Comparison of ENCODE assay signal across 24 cellular contexts in genomic region chr10:75176736-75177135, GRCh38.
"Had no signal": no experiment of that assay in that cellular context is flagged by ENCODE, and none has a peak within 500 bp of the region (broad histone marks: within the 10 kb centered on the region; RNA-seq: fewer than 3 reads in every experiment).

No MANE protein-coding gene starts in this region.

- DNase-seq: activated CD4-positive, alpha-beta memory T cell treated with anti-CD3 and anti-CD28 coated beads for 36 hours; activated CD4-positive, alpha-beta T cell treated with anti-CD3 and anti-CD28 coated beads for 36 hours; activated CD4-positive, alpha-beta T cell treated with anti-CD3 and anti-CD28 coated beads, Interleukin-2, amount 10 ng/mL, durations not matched to agents 24 days and 14 days; activated CD4-positive, CD25-positive, alpha-beta regulatory T cell; activated CD4-positive, CD25-positive, alpha-beta regulatory T cell treated with anti-CD3 and anti-CD28 coated beads, Interleukin-2, amount 50 U/mL, for 72 hours; activated CD8-positive, alpha-beta memory T cell treated with anti-CD3 and anti-CD28 coated beads, Interleukin-2, amount 10 ng/mL, durations not matched to agents 7 days and 5 days; activated CD8-positive, alpha-beta memory T cell treated with anti-CD3 and anti-CD28 coated beads, Interleukin-2, amount 50 U/mL, for 4 hours; activated CD8-positive, alpha-beta T cell treated with anti-CD3 and anti-CD28 coated beads, Interleukin-2, amount 10 ng/mL, durations not matched to agents 7 days and 5 days; activated gamma-delta T cell; activated naive CD4-positive, alpha-beta T cell; activated naive CD4-positive, alpha-beta T cell treated with anti-CD3 and anti-CD28 coated beads, Interleukin-2, amount 10 ng/mL, durations not matched to agents 7 days and 5 days; activated naive CD8-positive, alpha-beta T cell treated with anti-CD3 and anti-CD28 coated beads, Interleukin-2, amount 10 ng/mL, durations not matched to agents 7 days and 5 days; activated T-cell treated with anti-CD3 and anti-CD28 coated beads, Interleukin-2, amount 50 U/mL, for 24 hours; activated T-cell treated with anti-CD3 and anti-CD28 coated beads, Interleukin-2, amount 50 U/mL, for 72 hours; body of pancreas; caudate nucleus; colonic mucosa; effector CD8-positive, alpha-beta T cell; esophagus squamous epithelium; foreskin melanocyte; T-helper 2 cell had no signal

- H3K4me3 ChIP-seq: body of pancreas, colonic mucosa, esophagus squamous epithelium, gastroesophageal sphincter had no signal

- H3K27ac Mint-ChIP-seq: activated CD4-positive, alpha-beta memory T cell treated with anti-CD3 and anti-CD28 coated beads for 36 hours; activated CD4-positive, alpha-beta T cell treated with anti-CD3 and anti-CD28 coated beads for 36 hours; activated CD4-positive, alpha-beta T cell treated with anti-CD3 and anti-CD28 coated beads, Interleukin-2, amount 10 ng/mL, durations not matched to agents 24 days and 14 days; activated CD8-positive, alpha-beta memory T cell treated with anti-CD3 and anti-CD28 coated beads, Interleukin-2, amount 10 ng/mL, durations not matched to agents 7 days and 5 days; activated CD8-positive, alpha-beta T cell treated with anti-CD3 and anti-CD28 coated beads, Interleukin-2, amount 10 ng/mL, durations not matched to agents 7 days and 5 days; activated naive CD4-positive, alpha-beta T cell treated with anti-CD3 and anti-CD28 coated beads, Interleukin-2, amount 10 ng/mL, durations not matched to agents 7 days and 5 days; activated naive CD8-positive, alpha-beta T cell treated with anti-CD3 and anti-CD28 coated beads, Interleukin-2, amount 10 ng/mL, durations not matched to agents 7 days and 5 days; activated T-cell treated with anti-CD3 and anti-CD28 coated beads, Interleukin-2, amount 50 U/mL, for 24 hours; activated T-cell treated with anti-CD3 and anti-CD28 coated beads, Interleukin-2, amount 50 U/mL, for 72 hours had no signal

- H3K36me3 ChIP-seq: colonic mucosa had no signal

- H3K27me3 Mint-ChIP-seq: activated CD4-positive, alpha-beta memory T cell treated with anti-CD3 and anti-CD28 coated beads for 36 hours; activated CD4-positive, alpha-beta T cell treated with anti-CD3 and anti-CD28 coated beads for 36 hours; activated CD4-positive, alpha-beta T cell treated with anti-CD3 and anti-CD28 coated beads, Interleukin-2, amount 10 ng/mL, durations not matched to agents 24 days and 14 days; activated CD8-positive, alpha-beta memory T cell treated with anti-CD3 and anti-CD28 coated beads, Interleukin-2, amount 10 ng/mL, durations not matched to agents 7 days and 5 days; activated naive CD4-positive, alpha-beta T cell treated with anti-CD3 and anti-CD28 coated beads, Interleukin-2, amount 10 ng/mL, durations not matched to agents 7 days and 5 days; activated naive CD8-positive, alpha-beta T cell treated with anti-CD3 and anti-CD28 coated beads, Interleukin-2, amount 10 ng/mL, durations not matched to agents 7 days and 5 days; activated T-cell treated with anti-CD3 and anti-CD28 coated beads, Interleukin-2, amount 50 U/mL, for 24 hours had no signal

- H3K4me1 ChIP-seq: body of pancreas had no signal

- H3K27ac ChIP-seq: body of pancreas, colonic mucosa, epithelial cell of prostate, esophagus squamous epithelium, gastroesophageal sphincter had no signal

- ATAC-seq: activated CD4-positive, alpha-beta T cell treated with anti-CD3 and anti-CD28 coated beads for 36 hours; activated CD8-positive, alpha-beta memory T cell treated with anti-CD3 and anti-CD28 coated beads, Interleukin-2, amount 10 ng/mL, durations not matched to agents 7 days and 5 days; activated CD8-positive, alpha-beta T cell treated with anti-CD3 and anti-CD28 coated beads, Interleukin-2, amount 10 ng/mL, durations not matched to agents 7 days and 5 days; activated naive CD4-positive, alpha-beta T cell treated with anti-CD3 and anti-CD28 coated beads, Interleukin-2, amount 50 U/mL, for 72 hours; activated T-cell treated with anti-CD3 and anti-CD28 coated beads, Interleukin-2, amount 50 U/mL, for 72 hours; body of pancreas; gastroesophageal sphincter had no signal

- H3K9me3 ChIP-seq: body of pancreas, colonic mucosa, esophagus squamous epithelium, gastroesophageal sphincter had no signal

- H3K9me3 Mint-ChIP-seq: activated CD4-positive, alpha-beta memory T cell treated with anti-CD3 and anti-CD28 coated beads for 36 hours; activated CD4-positive, alpha-beta T cell treated with anti-CD3 and anti-CD28 coated beads, Interleukin-2, amount 10 ng/mL, durations not matched to agents 24 days and 14 days; activated naive CD4-positive, alpha-beta T cell treated with anti-CD3 and anti-CD28 coated beads, Interleukin-2, amount 10 ng/mL, durations not matched to agents 7 days and 5 days; activated naive CD4-positive, alpha-beta T cell treated with anti-CD3 and anti-CD28 coated beads, Interleukin-2, amount 50 U/mL, for 72 hours; activated naive CD8-positive, alpha-beta T cell treated with anti-CD3 and anti-CD28 coated beads, Interleukin-2, amount 10 ng/mL, durations not matched to agents 7 days and 5 days; activated T-cell treated with anti-CD3 and anti-CD28 coated beads, Interleukin-2, amount 50 U/mL, for 24 hours; activated T-cell treated with anti-CD3 and anti-CD28 coated beads, Interleukin-2, amount 50 U/mL, for 72 hours had no signal

- H3K4me3 Mint-ChIP-seq: activated CD4-positive, alpha-beta memory T cell treated with anti-CD3 and anti-CD28 coated beads for 36 hours; activated CD4-positive, alpha-beta T cell treated with anti-CD3 and anti-CD28 coated beads for 36 hours; activated CD4-positive, alpha-beta T cell treated with anti-CD3 and anti-CD28 coated beads, Interleukin-2, amount 10 ng/mL, durations not matched to agents 24 days and 14 days; activated CD8-positive, alpha-beta memory T cell treated with anti-CD3 and anti-CD28 coated beads, Interleukin-2, amount 10 ng/mL, durations not matched to agents 7 days and 5 days; activated CD8-positive, alpha-beta T cell treated with anti-CD3 and anti-CD28 coated beads, Interleukin-2, amount 10 ng/mL, durations not matched to agents 7 days and 5 days; activated naive CD4-positive, alpha-beta T cell treated with anti-CD3 and anti-CD28 coated beads, Interleukin-2, amount 10 ng/mL, durations not matched to agents 7 days and 5 days; activated naive CD8-positive, alpha-beta T cell treated with anti-CD3 and anti-CD28 coated beads, Interleukin-2, amount 10 ng/mL, durations not matched to agents 7 days and 5 days; activated T-cell treated with anti-CD3 and anti-CD28 coated beads, Interleukin-2, amount 50 U/mL, for 24 hours; activated T-cell treated with anti-CD3 and anti-CD28 coated beads, Interleukin-2, amount 50 U/mL, for 72 hours had no signal

- H3K27me3 ChIP-seq: body of pancreas, colonic mucosa, esophagus squamous epithelium, gastroesophageal sphincter had no signal
